27 cellular contexts compared by ENCODE assay signal in genomic region chr10:113091921-113092320, GRCh38.
DNase-seq lines count a peak whose midpoint lies in the region; ATAC-seq and TF ChIP-seq lines count a peak whose summit lies in the region.
"Had no signal": no experiment of that assay in that cellular context is flagged by ENCODE, and none has a peak within 500 bp of the region (broad histone marks: within the 10 kb centered on the region; RNA-seq: fewer than 3 reads in every experiment).

No MANE protein-coding gene starts in this region.

- H3K4me3 Mint-ChIP-seq in activated T-helper 2 cell treated with anti-CD3 and anti-CD28 coated beads, Interferon-gamma antibody, Interleukin-2, Interleukin-4, amounts not matched to agents 10 μg/mL and 5 μg/mL and 100 μg/mL, durations not matched to agents 14 hours and 24 hours and 36 hours (ENCODE audit: low read depth): no peak overlapping the region
- H3K4me3 Mint-ChIP-seq in CD4-positive, alpha-beta T cell: no peak overlapping the region
- H3K4me3 Mint-ChIP-seq: activated CD8-positive, alpha-beta T cell treated with anti-CD3 and anti-CD28 coated beads, Interleukin-2, amount 10 ng/mL, durations not matched to agents 7 days and 5 days; activated naive CD8-positive, alpha-beta T cell treated with anti-CD3 and anti-CD28 coated beads for 36 hours; HFFc6; nephron had no signal

- H3K9me3 Mint-ChIP-seq in activated T-helper 2 cell treated with anti-CD3 and anti-CD28 coated beads, Interferon-gamma antibody, Interleukin-2, Interleukin-4, amounts not matched to agents 10 μg/mL and 5 μg/mL and 100 μg/mL, durations not matched to agents 14 hours and 24 hours and 36 hours: peaks cover 4% of the 10 kb centered on the region
- H3K9me3 Mint-ChIP-seq in CD4-positive, alpha-beta T cell: no peaks in the 10 kb centered on the region
- H3K9me3 Mint-ChIP-seq: HFFc6, nephron had no signal

- peaks cover 16% of the 10 kb centered on the region for H3K4me1 Mint-ChIP-seq in activated T-helper 2 cell treated with anti-CD3 and anti-CD28 coated beads, Interferon-gamma antibody, Interleukin-2, Interleukin-4, amounts not matched to agents 10 μg/mL and 5 μg/mL and 100 μg/mL, durations not matched to agents 14 hours and 24 hours and 36 hours (ENCODE audit: low read depth)
- H3K4me1 Mint-ChIP-seq in CD4-positive, alpha-beta T cell (ENCODE audit: low read depth): peaks cover 13% of the 10 kb centered on the region

- H3K4me3 ChIP-seq in PC-3 (ENCODE audit: low read length): no peak overlapping the region
- H3K4me3 ChIP-seq in body of pancreas: no peak overlapping the region
- H3K4me3 ChIP-seq: ascending aorta, dorsolateral prefrontal cortex, SJSA1, spleen, upper lobe of left lung had no signal

- BruUV-seq in PC-3 (replicated peaks; lab: Mats Ljungman, UMichigan): no TSS peak

- H3K27ac Mint-ChIP-seq in activated T-helper 2 cell treated with anti-CD3 and anti-CD28 coated beads, Interferon-gamma antibody, Interleukin-2, Interleukin-4, amounts not matched to agents 10 μg/mL and 5 μg/mL and 100 μg/mL, durations not matched to agents 14 hours and 24 hours and 36 hours: no peak overlapping the region
- H3K27ac Mint-ChIP-seq in CD4-positive, alpha-beta T cell: no peak overlapping the region
- H3K27ac Mint-ChIP-seq: activated CD8-positive, alpha-beta T cell treated with anti-CD3 and anti-CD28 coated beads, Interleukin-2, amount 10 ng/mL, durations not matched to agents 7 days and 5 days; activated naive CD8-positive, alpha-beta T cell treated with anti-CD3 and anti-CD28 coated beads for 36 hours; HFFc6; nephron had no signal

- H2AFZ ChIP-seq in PC-3 (ENCODE audit: low read length): no peak overlapping the region

- H3K27me3 Mint-ChIP-seq in activated T-helper 2 cell treated with anti-CD3 and anti-CD28 coated beads, Interferon-gamma antibody, Interleukin-2, Interleukin-4, amounts not matched to agents 10 μg/mL and 5 μg/mL and 100 μg/mL, durations not matched to agents 14 hours and 24 hours and 36 hours (ENCODE audit: low read depth): peaks cover 4% of the 10 kb centered on the region
- H3K27me3 Mint-ChIP-seq in CD4-positive, alpha-beta T cell: no peaks in the 10 kb centered on the region
- H3K27me3 Mint-ChIP-seq: activated naive CD8-positive, alpha-beta T cell treated with anti-CD3 and anti-CD28 coated beads for 36 hours had no signal

- H3K36me3 ChIP-seq in PC-3 (ENCODE audit: low read depth, low read length) (peaks cover 35% of the 10 kb centered on the region), body of pancreas (replicated peaks in 1 of 2; ENCODE audit: insufficient read depth in 1 of 2, low read depth in 2 of 2) (no peaks in the 10 kb centered on the region)
- H3K36me3 ChIP-seq: ascending aorta had no signal

- WGBS in body of pancreas, 2 donors: 43 to 50% methylated on average over 4 of the region's 4 CpGs

- no peaks in the 10 kb centered on the region for H3K27me3 ChIP-seq in PC-3 (ENCODE audit: low read length)
- no peaks in the 10 kb centered on the region for H3K27me3 ChIP-seq in body of pancreas
- H3K27me3 ChIP-seq in CD4-positive, alpha-beta T cell (ENCODE audit: control insufficient read depth, insufficient read depth, low read length): no peaks in the 10 kb centered on the region
- H3K27me3 ChIP-seq: ascending aorta, dorsolateral prefrontal cortex, SJSA1, spleen, upper lobe of left lung had no signal

- intact Hi-C loops in PC-3 (cut with micrococcal nuclease): loop anchor here (2.0 to 10.0 kb wide), 4 partner anchors 141 to 437 kb away; partner anchors contain the start of gene TCF7L2
- intact Hi-C loops in body of pancreas (cut with DNase I): no loop called here
- intact Hi-C loops in activated T-helper 2 cell treated with anti-CD3 and anti-CD28 coated beads, Interferon-gamma antibody, Interleukin-2, Interleukin-4, amounts not matched to agents 10 μg/mL and 5 μg/mL and 100 μg/mL, durations not matched to agents 14 hours and 24 hours and 36 hours (cut with micrococcal nuclease): no loop called here
- intact Hi-C loops in CD4-positive, alpha-beta T cell (cut with DNase I, micrococcal nuclease): no loop called here

- H3K9me3 ChIP-seq in PC-3 (ENCODE audit: low read length): no peaks in the 10 kb centered on the region
- no peaks in the 10 kb centered on the region for H3K9me3 ChIP-seq in body of pancreas
- no peaks in the 10 kb centered on the region for H3K9me3 ChIP-seq in CD4-positive, alpha-beta T cell (ENCODE audit: control insufficient read depth, low read length)
- H3K9me3 ChIP-seq: ascending aorta, SJSA1, upper lobe of left lung had no signal

- peaks cover 54% of the 10 kb centered on the region for H3K79me2 ChIP-seq in PC-3 (ENCODE audit: low read length)

- no peak for TF ChIP-seq POLR2A in body of pancreas (IDR thresholded peaks at IDR 0.05)

- POLR2A ChIA-PET in PC-3 (lab: Charles Lee; ENCODE audit: unreplicated experiment): no interaction called here
- POLR2A ChIA-PET in CD4-positive, alpha-beta T cell (lab: Charles Lee): no interaction called here

- H3F3A ChIP-seq in PC-3 (ENCODE audit: low read length, unreplicated experiment): peaks cover 10% of the 10 kb centered on the region

- H3K36me3 Mint-ChIP-seq in activated T-helper 2 cell treated with anti-CD3 and anti-CD28 coated beads, Interferon-gamma antibody, Interleukin-2, Interleukin-4, amounts not matched to agents 10 μg/mL and 5 μg/mL and 100 μg/mL, durations not matched to agents 14 hours and 24 hours and 36 hours (ENCODE audit: low read depth): no peaks in the 10 kb centered on the region
- H3K36me3 Mint-ChIP-seq in CD4-positive, alpha-beta T cell (ENCODE audit: low read depth): no peaks in the 10 kb centered on the region

- H3K4me2 ChIP-seq in PC-3 (ENCODE audit: low read length): no peak overlapping the region

- H3K4me1 ChIP-seq in PC-3 (ENCODE audit: insufficient read depth, low read length) (peaks cover 59% of the 10 kb centered on the region), body of pancreas (peaks cover 42% of the 10 kb centered on the region)

- H3K9me2 ChIP-seq in PC-3 (replicated peaks; ENCODE audit: low read length): no peaks in the 10 kb centered on the region

- no peak overlapping the region for H3K9ac ChIP-seq in PC-3 (ENCODE audit: low read length)

- H4K20me1 ChIP-seq in PC-3 (ENCODE audit: low read length): no peaks in the 10 kb centered on the region

- TF ChIP-seq CTCF in PC-3 (conservative IDR thresholded peaks at IDR 0.05; ENCODE audit: low read depth, low read length): no peak
- TF ChIP-seq CTCF in body of pancreas (IDR thresholded peaks at IDR 0.05): no peak
- no peak for TF ChIP-seq CTCF in CD4-positive, alpha-beta T cell (IDR thresholded peaks at IDR 0.05)

- no peak for ATAC-seq in PC-3
- ATAC-seq in body of pancreas: peak; percentile 31
- no peak for ATAC-seq in CD4-positive, alpha-beta T cell (ENCODE audit: poor library complexity)
- no peak for ATAC-seq in HG03342 (IDR thresholded peaks at IDR 0.05; ENCODE audit: unreplicated experiment)
- ATAC-seq: activated CD4-positive, CD25-positive, alpha-beta regulatory T cell treated with anti-CD3 and anti-CD28 coated beads, Interleukin-2, amount 50 U/mL, for 24 hours; activated CD8-positive, alpha-beta T cell treated with anti-CD3 and anti-CD28 coated beads, Interleukin-2, amount 10 ng/mL, durations not matched to agents 7 days and 5 days had no signal

- DNase-seq in CD1c-positive myeloid dendritic cell (ENCODE audit: extremely low spot score) (peak; percentile 29), PC-3 (no peak), body of pancreas (peak in 2 of 4 donors; percentile 27), mucosa of gallbladder (ENCODE audit: low spot score) (peak; percentile 44), kidney tubule cell (ENCODE audit: low spot score) (no peak)
- DNase-seq in activated T-helper 2 cell treated with anti-CD3 and anti-CD28 coated beads, Interferon-gamma antibody, Interleukin-2, Interleukin-4, amounts not matched to agents 10 μg/mL and 5 μg/mL and 100 μg/mL, durations not matched to agents 14 hours and 24 hours and 36 hours (ENCODE audit: low spot score): no peak
- DNase-seq in CD4-positive, alpha-beta T cell: no peak
- DNase-seq: ACHN; activated CD8-positive, alpha-beta T cell treated with anti-CD3 and anti-CD28 coated beads, Interleukin-2, amount 10 ng/mL, durations not matched to agents 7 days and 5 days; activated effector memory CD4-positive, alpha-beta T cell treated with anti-CD3 and anti-CD28 coated beads, Interleukin-2, amount 50 U/mL, for 16 hours; activated naive CD8-positive, alpha-beta T cell treated with anti-CD3 and anti-CD28 coated beads for 36 hours; activated T-cell treated with anti-CD3 and anti-CD28 coated beads for 4 hours; DMS79 treated with DMSO at 0.1 percent for 48 hours; dorsolateral prefrontal cortex; GF-D8; HFFc6; Karpas-422; MV-4-11; NCI-H510A; spleen; upper lobe of left lung had no signal

- H3K27ac ChIP-seq in PC-3 (ENCODE audit: low read length) (peak overlapping the region; percentile 98; the same call in 1 of the 2 replicates), body of pancreas (peak overlapping the region in 3 of 4 donors; percentile 42 to 84 (median 73))
- no peak overlapping the region for H3K27ac ChIP-seq in CD4-positive, alpha-beta T cell (ENCODE audit: low read depth, low read length)
- H3K27ac ChIP-seq: ascending aorta, dorsolateral prefrontal cortex, HL-60, SJSA1, spleen had no signal

- CTCF ChIA-PET in PC-3 (lab: Charles Lee): no interaction called here
- CTCF ChIA-PET in CD4-positive, alpha-beta T cell (lab: Charles Lee): no interaction called here

Comparison
In these comparisons a context has a peak if more than half of its experiments do, and no peak if none do; other contexts are left out.
1. DNase-seq: peak in CD1c-positive myeloid dendritic cell (single experiment) and mucosa of gallbladder (single experiment); none in PC-3 (single experiment), activated T-helper 2 cell treated with anti-CD3 and anti-CD28 coated beads, Interferon-gamma antibody, Interleukin-2, Interleukin-4, amounts not matched to agents 10 μg/mL and 5 μg/mL and 100 μg/mL, durations not matched to agents 14 hours and 24 hours and 36 hours (single experiment), CD4-positive, alpha-beta T cell (0 of 10) and kidney tubule cell (single experiment).